23 cellular contexts compared by ENCODE assay signal in the genomic region with DNA sequence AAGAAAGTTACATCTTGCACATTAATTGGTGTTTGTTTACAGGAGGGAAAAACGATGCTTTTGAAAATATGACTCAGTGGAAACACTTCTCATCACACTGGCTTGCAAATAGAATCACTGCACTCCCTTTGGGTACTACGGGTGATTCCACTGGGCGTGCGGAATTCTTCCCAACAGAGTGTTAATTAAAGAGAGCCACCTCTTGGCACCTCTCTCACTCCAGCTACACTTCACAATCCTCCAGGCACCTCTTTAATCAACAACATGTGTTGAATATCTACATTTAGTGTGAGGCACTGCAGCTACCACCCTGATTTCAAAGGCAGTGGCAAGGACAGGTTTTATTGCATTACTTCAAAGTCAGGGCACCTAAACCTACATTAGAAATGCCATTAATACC. TPM values are rescaled to one million over a fixed set of nuclear protein-coding genes. Genes with fewer than 3 reads are reported as not detected.
DNase-seq lines count a peak whose midpoint lies in the region; ATAC-seq and TF ChIP-seq lines count a peak whose summit lies in the region.
"Had no signal": no experiment of that assay in that cellular context is flagged by ENCODE, and none has a peak within 500 bp of the region (broad histone marks: within the 10 kb centered on the region; RNA-seq: fewer than 3 reads in every experiment).

No MANE protein-coding gene starts in this region.

- H3K27me3 Mint-ChIP-seq in WTC11 (ENCODE audit: low read depth): 0 out of 2 replicates have a peak, but pooled peaks cover under 1% of the 10 kb centered on the region
- H3K27me3 Mint-ChIP-seq: B cell had no signal

- H3K27ac ChIP-seq in heart right ventricle (no peak overlapping the region), left ventricle myocardium inferior (replicated peaks) (no peak overlapping the region)
- H3K27ac ChIP-seq: A549, HL-60, SK-N-MC had no signal

- H3K4me3 ChIP-seq in heart right ventricle (no peak overlapping the region), left ventricle myocardium inferior (no peak overlapping the region)
- H3K4me3 ChIP-seq: A549, SK-N-MC had no signal

- POLR2A ChIA-PET in WTC11 (lab: Charles Lee): no interaction called here

- peak overlapping the region; percentile 63 for H3K27ac Mint-ChIP-seq in WTC11
- H3K27ac Mint-ChIP-seq: B cell, CD14-positive monocyte had no signal

- DNase-seq in heart right ventricle (no peak), left ventricle myocardium inferior (no peak), WTC11 (ENCODE audit: low spot score) (no peak), left ventricle myocardium superior (no peak), NCI-H774 (lab: John Stamatoyannopoulos, UW) (no peak), NCI-H69 (lab: John Stamatoyannopoulos, UW) (no peak)
- no peak for DNase-seq in activated T-cell treated with anti-CD3 and anti-CD28 coated beads, Interleukin-2, amount 50 U/mL, for 48 hours
- DNase-seq: HCEC 1CT, KG1, NCI-H1092, NCI-H1436 treated with DMSO at 0.1 percent for 48 hours, NCI-H1930, NCI-H2227 treated with DMSO at 0.1 percent for 48 hours, NCI-H510A, NCI-H82, PC-3, SHP77 treated with DMSO at 0.1 percent for 48 hours had no signal

- WGBS in heart right ventricle, 2 donors: 28 to 35% methylated on average over 4 of the region's 4 CpGs

- H3K9me3 ChIP-seq in heart right ventricle: peaks cover 0 to 2% (median 0%) of the 10 kb centered on the region in 11 donors
- H3K9me3 ChIP-seq in left ventricle myocardium inferior (replicated peaks): no peaks in the 10 kb centered on the region
- H3K9me3 ChIP-seq: A549 had no signal

- ATAC-seq in heart right ventricle (peak in 5 of 8 donors; percentile 27 to 66 (median 58)), WTC11 (no peak), left ventricle myocardium superior (peak; percentile 59)
- ATAC-seq: A549, HepG2, PC-3 had no signal

- CTCF ChIA-PET in WTC11 (lab: Charles Lee): no interaction called here

- peaks cover 0 to 48% (median 0%) of the 10 kb centered on the region in 7 donors for H3K27me3 ChIP-seq in heart right ventricle
- H3K27me3 ChIP-seq in left ventricle myocardium inferior (ENCODE audit: low read depth): no peaks in the 10 kb centered on the region

- peaks cover 5% of the 10 kb centered on the region for H3K36me3 Mint-ChIP-seq in WTC11

- TF ChIP-seq CTCF in heart right ventricle (IDR thresholded peaks at IDR 0.05) (no peak), left ventricle myocardium inferior (IDR thresholded peaks at IDR 0.05; ENCODE audit: borderline replicate concordance) (no peak), WTC11 (IDR thresholded peaks at IDR 0.05) (no peak)

- no peak overlapping the region for H3K4me3 Mint-ChIP-seq in WTC11
- H3K4me3 Mint-ChIP-seq: B cell, CD14-positive monocyte had no signal

- H3K4me1 ChIP-seq in heart right ventricle (peaks cover 0 to 33% (median 0%) of the 10 kb centered on the region in 9 donors), left ventricle myocardium inferior (no peaks in the 10 kb centered on the region)
- H3K4me1 ChIP-seq: A549 had no signal

- peaks cover 4% of the 10 kb centered on the region for H3K9me3 Mint-ChIP-seq in WTC11

- intact Hi-C loops in heart right ventricle (cut with DNase I): no loop called here
- intact Hi-C loops in left ventricle myocardium inferior (cut with micrococcal nuclease): no loop called here
- intact Hi-C loops in left ventricle myocardium superior (cut with micrococcal nuclease): no loop called here

- peaks cover 32% of the 10 kb centered on the region for H3K4me1 Mint-ChIP-seq in WTC11

- H3K36me3 ChIP-seq in heart right ventricle: no peaks in the 10 kb centered on the region
- no peaks in the 10 kb centered on the region for H3K36me3 ChIP-seq in left ventricle myocardium inferior

TF ChIP-seq in WTC11, 78 proteins besides CTCF, POLR2A, EP300 and RAD21:
- TF ChIP-seq RORB (CRISPR knock-in tag; IDR thresholded peaks at IDR 0.05) (no peak), FOXP1 (CRISPR knock-in tag; IDR thresholded peaks at IDR 0.05; ENCODE audit: borderline replicate concordance) (no peak), TEAD1 (CRISPR knock-in tag; IDR thresholded peaks at IDR 0.05) (no peak), ZNF416 (CRISPR knock-in tag; IDR thresholded peaks at IDR 0.05) (no peak), SOX15 (CRISPR knock-in tag; IDR thresholded peaks at IDR 0.05) (no peak), SMAD4 (CRISPR knock-in tag; IDR thresholded peaks at IDR 0.05) (no peak), CBFB (CRISPR knock-in tag; IDR thresholded peaks at IDR 0.05; ENCODE audit: low read depth) (no peak), ZNF423 (CRISPR knock-in tag; IDR thresholded peaks at IDR 0.05) (no peak)
- TF ChIP-seq, protein P1, sequence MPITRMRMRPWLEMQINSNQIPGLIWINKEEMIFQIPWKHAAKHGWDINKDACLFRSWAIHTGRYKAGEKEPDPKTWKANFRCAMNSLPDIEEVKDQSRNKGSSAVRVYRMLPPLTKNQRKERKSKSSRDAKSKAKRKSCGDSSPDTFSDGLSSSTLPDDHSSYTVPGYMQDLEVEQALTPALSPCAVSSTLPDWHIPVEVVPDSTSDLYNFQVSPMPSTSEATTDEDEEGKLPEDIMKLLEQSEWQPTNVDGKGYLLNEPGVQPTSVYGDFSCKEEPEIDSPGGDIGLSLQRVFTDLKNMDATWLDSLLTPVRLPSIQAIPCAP (CRISPR knock-in tag; IDR thresholded peaks at IDR 0.05): no peak
- TF ChIP-seq, protein P2, sequence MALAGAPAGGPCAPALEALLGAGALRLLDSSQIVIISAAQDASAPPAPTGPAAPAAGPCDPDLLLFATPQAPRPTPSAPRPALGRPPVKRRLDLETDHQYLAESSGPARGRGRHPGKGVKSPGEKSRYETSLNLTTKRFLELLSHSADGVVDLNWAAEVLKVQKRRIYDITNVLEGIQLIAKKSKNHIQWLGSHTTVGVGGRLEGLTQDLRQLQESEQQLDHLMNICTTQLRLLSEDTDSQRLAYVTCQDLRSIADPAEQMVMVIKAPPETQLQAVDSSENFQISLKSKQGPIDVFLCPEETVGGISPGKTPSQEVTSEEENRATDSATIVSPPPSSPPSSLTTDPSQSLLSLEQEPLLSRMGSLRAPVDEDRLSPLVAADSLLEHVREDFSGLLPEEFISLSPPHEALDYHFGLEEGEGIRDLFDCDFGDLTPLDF (CRISPR knock-in tag; IDR thresholded peaks at IDR 0.05): no peak
- TF ChIP-seq, protein P3, sequence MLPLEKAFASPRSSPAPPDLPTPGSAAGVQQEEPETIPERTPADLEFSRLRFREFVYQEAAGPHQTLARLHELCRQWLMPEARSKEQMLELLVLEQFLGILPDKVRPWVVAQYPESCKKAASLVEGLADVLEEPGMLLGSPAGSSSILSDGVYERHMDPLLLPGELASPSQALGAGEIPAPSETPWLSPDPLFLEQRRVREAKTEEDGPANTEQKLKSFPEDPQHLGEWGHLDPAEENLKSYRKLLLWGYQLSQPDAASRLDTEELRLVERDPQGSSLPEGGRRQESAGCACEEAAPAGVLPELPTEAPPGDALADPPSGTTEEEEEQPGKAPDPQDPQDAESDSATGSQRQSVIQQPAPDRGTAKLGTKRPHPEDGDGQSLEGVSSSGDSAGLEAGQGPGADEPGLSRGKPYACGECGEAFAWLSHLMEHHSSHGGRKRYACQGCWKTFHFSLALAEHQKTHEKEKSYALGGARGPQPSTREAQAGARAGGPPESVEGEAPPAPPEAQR (CRISPR knock-in tag; IDR thresholded peaks at IDR 0.05): no peak
- TF ChIP-seq, protein P4, sequence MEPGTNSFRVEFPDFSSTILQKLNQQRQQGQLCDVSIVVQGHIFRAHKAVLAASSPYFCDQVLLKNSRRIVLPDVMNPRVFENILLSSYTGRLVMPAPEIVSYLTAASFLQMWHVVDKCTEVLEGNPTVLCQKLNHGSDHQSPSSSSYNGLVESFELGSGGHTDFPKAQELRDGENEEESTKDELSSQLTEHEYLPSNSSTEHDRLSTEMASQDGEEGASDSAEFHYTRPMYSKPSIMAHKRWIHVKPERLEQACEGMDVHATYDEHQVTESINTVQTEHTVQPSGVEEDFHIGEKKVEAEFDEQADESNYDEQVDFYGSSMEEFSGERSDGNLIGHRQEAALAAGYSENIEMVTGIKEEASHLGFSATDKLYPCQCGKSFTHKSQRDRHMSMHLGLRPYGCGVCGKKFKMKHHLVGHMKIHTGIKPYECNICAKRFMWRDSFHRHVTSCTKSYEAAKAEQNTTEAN (CRISPR knock-in tag; IDR thresholded peaks at IDR 0.05): no peak
TF ChIP-seq in WTC11: peak in this region for 0.

RNA-seq across cellular contexts. Expression of a gene that starts 51.9 kb away (rescaled TPM):
- total RNA-seq in heart right ventricle (100 to 1,000 TPM; 112 to 191 (median 131) TPM), left ventricle myocardium inferior (143 TPM), WTC11 (2021) (164 to 184 TPM (median 171 TPM) in 3 replicates), left ventricle myocardium superior (147 TPM)
- 10 to 100 TPM; 47.4 to 60.2 TPM for polyA plus RNA-seq in heart right ventricle
